8 cellular contexts compared by ENCODE assay signal in genomic region chr17:4364622-4365041, GRCh38.
DNase-seq lines count a peak whose midpoint lies in the region; ATAC-seq and TF ChIP-seq lines count a peak whose summit lies in the region.

No MANE protein-coding gene starts in this region.

- no peaks in the 10 kb centered on the region for H3K9me3 ChIP-seq in BLaER1 treated with 17β-estradiol and CSF1 and Interleukin-3, amounts not matched to agents 10 nM and 100 nM (replicated peaks in 1 of 11)

- peak overlapping the region; percentile 87 to 89 for H3K27ac Mint-ChIP-seq in effector memory CD8-positive, alpha-beta T cell
- peak overlapping the region; percentile 41 for H3K27ac Mint-ChIP-seq in nephron progenitor cell

- H3K27me3 Mint-ChIP-seq in effector memory CD8-positive, alpha-beta T cell, result no peaks in the 10 kb centered on the region
- no peaks in the 10 kb centered on the region for H3K27me3 Mint-ChIP-seq in nephron progenitor cell (ENCODE audit: low read depth, poor library complexity)

- H3K4me1 Mint-ChIP-seq in effector memory CD8-positive, alpha-beta T cell (ENCODE audit: low read depth in 2 of 2), result peaks cover 22 to 35% of the 10 kb centered on the region in 2 donors
- peaks cover 18% of the 10 kb centered on the region for H3K4me1 Mint-ChIP-seq in nephron progenitor cell

- peak overlapping the region; percentile 87 to 100 (median 100) for H3K4me3 ChIP-seq in BLaER1 treated with 17β-estradiol and CSF1 and Interleukin-3, amounts not matched to agents 10 nM and 100 nM
- peak overlapping the region; percentile 80 for H3K4me3 ChIP-seq in NB4 (ENCODE audit: low read depth, low read length)

- peaks cover 51 to 65% (median 61%) of the 10 kb centered on the region in 11 experiments for H4K20me1 ChIP-seq in BLaER1 treated with 17β-estradiol and CSF1 and Interleukin-3, amounts not matched to agents 10 nM and 100 nM

- peaks cover 34% of the 10 kb centered on the region for H3K36me3 Mint-ChIP-seq in effector memory CD8-positive, alpha-beta T cell (ENCODE audit: insufficient read depth)
- peaks cover 44% of the 10 kb centered on the region for H3K36me3 Mint-ChIP-seq in nephron progenitor cell (ENCODE audit: low read depth)

- H3K27me3 ChIP-seq in BLaER1 treated with 17β-estradiol and CSF1 and Interleukin-3, amounts not matched to agents 10 nM and 100 nM, result no peaks in the 10 kb centered on the region

- H3K27ac ChIP-seq in BLaER1 treated with 17β-estradiol and CSF1 and Interleukin-3, amounts not matched to agents 10 nM and 100 nM, result peak overlapping the region; percentile 93 to 99 (median 96); a peak in 21 of 22 replicates

- no peak for TF ChIP-seq POLR2A in NB4 (IDR thresholded peaks at IDR 0.05; ENCODE audit: extremely low read depth, insufficient read length)

- H3K36me3 ChIP-seq in BLaER1 treated with 17β-estradiol and CSF1 and Interleukin-3, amounts not matched to agents 10 nM and 100 nM, result peaks cover 0 to 40% (median 29%) of the 10 kb centered on the region in 11 experiments; a peak in 20 of 22 replicates

- peak overlapping the region; percentile 90 to 98 (median 95) for H3K4me2 ChIP-seq in BLaER1 treated with 17β-estradiol and CSF1 and Interleukin-3, amounts not matched to agents 10 nM and 100 nM

- no peaks in the 10 kb centered on the region for H3K9me3 Mint-ChIP-seq in effector memory CD8-positive, alpha-beta T cell
- peaks cover 6% of the 10 kb centered on the region for H3K9me3 Mint-ChIP-seq in nephron progenitor cell

- DNase-seq in NB4 (ENCODE audit: low read depth) (no peak), nephron progenitor cell (no peak), NCI-H82 (lab: John Stamatoyannopoulos, UW) (no peak), DMS114 treated with DMSO at 0.1 percent for 48 hours (lab: John Stamatoyannopoulos, UW; ENCODE audit: unreplicated experiment) (no peak)
- DNase-seq in effector memory CD8-positive, alpha-beta T cell, result no peak
- no peak for DNase-seq in effector CD4-positive, alpha-beta T cell

- peaks cover 18 to 41% (median 34%) of the 10 kb centered on the region in 10 experiments for H3K4me1 ChIP-seq in BLaER1 treated with 17β-estradiol and CSF1 and Interleukin-3, amounts not matched to agents 10 nM and 100 nM

- peak overlapping the region; percentile 87 to 89 for H3K4me3 Mint-ChIP-seq in effector memory CD8-positive, alpha-beta T cell
- peak overlapping the region; percentile 93 for H3K4me3 Mint-ChIP-seq in nephron progenitor cell

- ATAC-seq in effector memory CD8-positive, alpha-beta T cell (replicated peaks), result no peak
- no peak for ATAC-seq in HG03432 (IDR thresholded peaks at IDR 0.05; ENCODE audit: unreplicated experiment)

- TF ChIP-seq CTCF in NB4 (IDR thresholded peaks at IDR 0.05; ENCODE audit: low read depth, low read length), result no peak
- TF ChIP-seq CTCF in nephron progenitor cell (IDR thresholded peaks at IDR 0.05), result no peak

- H3K9ac ChIP-seq in BLaER1 treated with 17β-estradiol and CSF1 and Interleukin-3, amounts not matched to agents 10 nM and 100 nM, result peak overlapping the region; percentile 97 to 100 (median 99)
